2 cellular contexts compared by ENCODE assay signal in the genomic region with DNA sequence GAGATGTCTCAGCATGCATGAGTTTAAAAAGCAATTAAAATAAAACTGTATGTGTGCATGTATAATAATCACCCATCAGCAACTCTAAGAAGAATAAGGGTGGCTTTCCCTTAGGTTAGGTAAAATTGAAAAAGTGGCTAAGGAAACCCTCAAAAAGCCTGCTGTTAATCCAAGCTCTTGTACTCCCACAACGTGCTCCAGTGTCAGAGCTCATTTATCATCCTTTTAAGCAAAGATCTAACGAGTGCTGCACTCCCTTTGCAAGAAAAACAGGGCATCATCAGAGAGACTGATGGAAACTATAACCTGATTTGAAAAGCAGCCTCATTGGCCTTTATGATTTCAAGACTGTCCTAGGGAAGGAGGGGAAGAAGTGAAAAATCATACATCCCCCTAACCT.
TF ChIP-seq lines count a peak whose summit lies in the region.

No MANE protein-coding gene starts in this region.

TF ChIP-seq in HCT116, 20 proteins besides CTCF, POLR2A, EP300 and RAD21:
- TF ChIP-seq, protein P1, sequence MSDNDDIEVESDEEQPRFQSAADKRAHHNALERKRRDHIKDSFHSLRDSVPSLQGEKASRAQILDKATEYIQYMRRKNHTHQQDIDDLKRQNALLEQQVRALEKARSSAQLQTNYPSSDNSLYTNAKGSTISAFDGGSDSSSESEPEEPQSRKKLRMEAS (IDR thresholded peaks at IDR 0.05), result no peak
- no peak for TF ChIP-seq YY1 (IDR thresholded peaks at IDR 0.05; ENCODE audit: extremely low read depth, insufficient replicate concordance, low read depth, low read length)
- no peak for TF ChIP-seq TCF7L2 (IDR thresholded peaks at IDR 0.05; ENCODE audit: borderline replicate concordance, extremely low read depth, insufficient read depth, insufficient read length)
- TF ChIP-seq SIN3A (IDR thresholded peaks at IDR 0.05; ENCODE audit: low read depth), result no peak
- no peak for TF ChIP-seq FOSL1 (IDR thresholded peaks at IDR 0.05; ENCODE audit: low read depth)
- TF ChIP-seq ZNF274 (IDR thresholded peaks at IDR 0.05; ENCODE audit: low read depth, low read length), result no peak
- TF ChIP-seq, protein P2, sequence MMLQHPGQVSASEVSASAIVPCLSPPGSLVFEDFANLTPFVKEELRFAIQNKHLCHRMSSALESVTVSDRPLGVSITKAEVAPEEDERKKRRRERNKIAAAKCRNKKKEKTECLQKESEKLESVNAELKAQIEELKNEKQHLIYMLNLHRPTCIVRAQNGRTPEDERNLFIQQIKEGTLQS (IDR thresholded peaks at IDR 0.05), result no peak

TF ChIP-seq in H1, 55 proteins besides CTCF, POLR2A, EP300 and RAD21:
- TF ChIP-seq CEBPB (IDR thresholded peaks at IDR 0.05; ENCODE audit: low read depth, low read length), result no peak
